11 cellular contexts compared by ENCODE assay signal in genomic region chr4:159177265-159178146, GRCh38.
DNase-seq lines count a peak whose midpoint lies in the region; ATAC-seq and TF ChIP-seq lines count a peak whose summit lies in the region.
"Had no signal": no experiment of that assay in that cellular context is flagged by ENCODE, and none has a peak within 500 bp of the region (broad histone marks: within the 10 kb centered on the region; RNA-seq: fewer than 3 reads in every experiment).

No MANE protein-coding gene starts in this region.

- H3K9me3 Mint-ChIP-seq in endothelial cell (ENCODE audit: unreplicated experiment): no peaks in the 10 kb centered on the region
- no peaks in the 10 kb centered on the region for H3K9me3 Mint-ChIP-seq in activated CD4-positive, alpha-beta memory T cell treated with anti-CD3 and anti-CD28 coated beads for 36 hours
- H3K9me3 Mint-ChIP-seq: natural killer cell treated with Interleukin-12 subunit alpha and Interleukin-12 subunit beta and Interleukin-15 and Interleukin-18, amount 100 ng/mL, for 72 hours had no signal

- intact Hi-C loops in activated CD4-positive, alpha-beta memory T cell treated with anti-CD3 and anti-CD28 coated beads for 36 hours (cut with micrococcal nuclease): loop anchor here (5.0 kb wide), 1 partner anchor 270 kb away; no protein-coding TSS in a partner anchor

- no peaks in the 10 kb centered on the region for H3K36me3 Mint-ChIP-seq in endothelial cell (ENCODE audit: low read depth, unreplicated experiment)
- H3K36me3 Mint-ChIP-seq in activated CD4-positive, alpha-beta memory T cell treated with anti-CD3 and anti-CD28 coated beads for 36 hours: no peaks in the 10 kb centered on the region
- H3K36me3 Mint-ChIP-seq: natural killer cell treated with Interleukin-12 subunit alpha and Interleukin-12 subunit beta and Interleukin-15 and Interleukin-18, amount 100 ng/mL, for 72 hours had no signal

- TF ChIP-seq CTCF in GM12865 (IDR thresholded peaks at IDR 0.05; ENCODE audit: insufficient read depth, low read depth, low read length, missing control alignments) (no peak), endothelial cell (IDR thresholded peaks at IDR 0.05; ENCODE audit: unreplicated experiment) (no peak)

- no peak overlapping the region for H3K4me3 ChIP-seq in GM12865 (ENCODE audit: low read depth, low read length)
- H3K4me3 ChIP-seq: thyroid gland had no signal

- peaks cover 5% of the 10 kb centered on the region for H3K27me3 Mint-ChIP-seq in endothelial cell (ENCODE audit: unreplicated experiment)
- no peaks in the 10 kb centered on the region for H3K27me3 Mint-ChIP-seq in activated CD4-positive, alpha-beta memory T cell treated with anti-CD3 and anti-CD28 coated beads for 36 hours

- H3K4me3 Mint-ChIP-seq in endothelial cell (ENCODE audit: unreplicated experiment): peak overlapping the region; percentile 17
- no peak overlapping the region for H3K4me3 Mint-ChIP-seq in activated CD4-positive, alpha-beta memory T cell treated with anti-CD3 and anti-CD28 coated beads for 36 hours
- H3K4me3 Mint-ChIP-seq: natural killer cell treated with Interleukin-12 subunit alpha and Interleukin-12 subunit beta and Interleukin-15 and Interleukin-18, amount 100 ng/mL, for 72 hours had no signal

- DNase-seq in GM12865 (ENCODE audit: low read depth): peak; percentile 29
- DNase-seq in endothelial cell (ENCODE audit: low spot score): no peak
- DNase-seq in NCI-H748 treated with DMSO at 0.1 percent for 48 hours (lab: John Stamatoyannopoulos, UW): no peak
- DNase-seq in activated CD4-positive, alpha-beta memory T cell treated with anti-CD3 and anti-CD28 coated beads for 36 hours: no peak
- DNase-seq in NCI-H524 (lab: John Stamatoyannopoulos, UW): no peak
- DNase-seq: effector CD4-positive, alpha-beta T cell; thyroid gland had no signal

- H3K4me1 Mint-ChIP-seq in endothelial cell (ENCODE audit: unreplicated experiment): peaks cover 80% of the 10 kb centered on the region
- H3K4me1 Mint-ChIP-seq in activated CD4-positive, alpha-beta memory T cell treated with anti-CD3 and anti-CD28 coated beads for 36 hours (ENCODE audit: low read depth): peaks cover 39% of the 10 kb centered on the region

- ATAC-seq in GM21360 (IDR thresholded peaks at IDR 0.05; ENCODE audit: unreplicated experiment) (peak; percentile 48), HG03354 (IDR thresholded peaks at IDR 0.05; ENCODE audit: poor library complexity, severe bottlenecking, unreplicated experiment) (peak; percentile 49), GM19467 (IDR thresholded peaks at IDR 0.05; ENCODE audit: unreplicated experiment) (no peak)
- ATAC-seq: natural killer cell treated with Interleukin-12 subunit alpha and Interleukin-12 subunit beta and Interleukin-15 and Interleukin-18, amount 100 ng/mL, for 72 hours had no signal

- peak overlapping the region; percentile 1 for H3K27ac Mint-ChIP-seq in endothelial cell (ENCODE audit: unreplicated experiment)
- no peak overlapping the region for H3K27ac Mint-ChIP-seq in activated CD4-positive, alpha-beta memory T cell treated with anti-CD3 and anti-CD28 coated beads for 36 hours

- CTCF ChIA-PET in activated CD4-positive, alpha-beta memory T cell treated with anti-CD3 and anti-CD28 coated beads for 36 hours (lab: Charles Lee): interaction anchor here (0.8 to 2.9 kb wide), 7 partner anchors 24 to 447 kb away, joined by 3 to 17 read pairs (median 3); no protein-coding TSS in a partner anchor

- POLR2A ChIA-PET in activated CD4-positive, alpha-beta memory T cell treated with anti-CD3 and anti-CD28 coated beads for 36 hours (lab: Charles Lee): no interaction called here
